In genomic region chr2:205683179-205683978, GRCh38 we compare ENCODE assay signal across 7 cellular contexts. TPM values are rescaled to one million over a fixed set of nuclear protein-coding genes. Genes with fewer than 3 reads are reported as not detected.
A peak's percentile ranks its signal among the peaks of the same experiment; 100 is the strongest.
DNase-seq lines count a peak whose midpoint lies in the region; ATAC-seq and TF ChIP-seq lines count a peak whose summit lies in the region.

No MANE protein-coding gene starts in this region.

- peaks cover 64% of the 10 kb centered on the region for H3K27me3 Mint-ChIP-seq in H9 (ENCODE audit: low read depth)
- peaks cover 63% of the 10 kb centered on the region for H3K27me3 Mint-ChIP-seq in T-helper 17 cell
- H3K27me3 Mint-ChIP-seq in glutamatergic neuron (ENCODE audit: unreplicated experiment), result peaks cover 3% of the 10 kb centered on the region

- no peak overlapping the region for H2BK20ac ChIP-seq in H9 (ENCODE audit: low read depth, low read length, poor library complexity, severe bottlenecking)

- H2AK5ac ChIP-seq in H9 (ENCODE audit: insufficient read length, low read length), result no peak overlapping the region

- H3K4me3 ChIP-seq in skeletal muscle tissue (ENCODE audit: low read length in 3 of 3), result peak overlapping the region; percentile 70 to 73 (median 71)

- H2BK120ac ChIP-seq in H9 (ENCODE audit: low read depth, low read length, poor library complexity, severe bottlenecking), result no peak overlapping the region

- no peak overlapping the region for H4K91ac ChIP-seq in H9 (ENCODE audit: insufficient read length, low read depth, low read length)

- peaks cover 0 to 5% (median 0%) of the 10 kb centered on the region in 3 experiments; a peak in 1 of 7 replicates for H3K36me3 Mint-ChIP-seq in H9 (ENCODE audit: insufficient read depth in 1 of 3, low read depth in 3 of 3)
- peaks cover 6% of the 10 kb centered on the region for H3K36me3 Mint-ChIP-seq in T-helper 17 cell (ENCODE audit: low read depth)
- no peaks in the 10 kb centered on the region for H3K36me3 Mint-ChIP-seq in glutamatergic neuron (ENCODE audit: unreplicated experiment)

- no peak for ATAC-seq in T-helper 17 cell

- no peak overlapping the region for H3K14ac ChIP-seq in H9 (ENCODE audit: insufficient read depth, low read length)

- no peak for TF ChIP-seq CTCF in H9 (conservative IDR thresholded peaks at IDR 0.05)
- no peak for TF ChIP-seq CTCF in glutamatergic neuron (IDR thresholded peaks at IDR 0.05; ENCODE audit: partially characterized antibody, unreplicated experiment)

- no peak for DNase-seq in H9
- DNase-seq in T-helper 17 cell, result no peak
- DNase-seq in glutamatergic neuron, result no peak
- DNase-seq in 8988T, result no peak
- no peak for DNase-seq in stimulated activated CD4-positive, alpha-beta T cell treated with anti-CD3 and anti-CD28 coated beads, Interleukin-12 subunit alpha, Interleukin-12 subunit beta, amount 100 ng/mL, for 4 hours
- no peak for DNase-seq in glomerular visceral epithelial cell (ENCODE audit: extremely low spot score)

- WGBS in H9 (ENCODE audit: extremely low coverage, insufficient read length, low lambda C conversion rate), result no CpG with 5 or more reads among the region's 9 CpGs

- no peak overlapping the region for H2BK15ac ChIP-seq in H9 (ENCODE audit: low read depth, low read length)

- no peaks in the 10 kb centered on the region for H3K36me3 ChIP-seq in skeletal muscle tissue (ENCODE audit: control insufficient read depth in 3 of 3, insufficient read depth in 3 of 3, low read length in 3 of 3)

- H3K9ac ChIP-seq in H9 (ENCODE audit: extremely low read depth, insufficient read length, low read length) (no peak overlapping the region), skeletal muscle tissue (ENCODE audit: low read depth in 1 of 3, low read length in 3 of 3) (peak overlapping the region in 2 of 3 donors; percentile 28 to 56)

- H4K20me1 ChIP-seq in H9 (ENCODE audit: control insufficient read depth, insufficient read depth, insufficient read length), result no peaks in the 10 kb centered on the region

- H3K4me1 Mint-ChIP-seq in H9 (peaks cover 69 to 72% of the 10 kb centered on the region in 2 experiments), T-helper 17 cell (peaks cover 19% of the 10 kb centered on the region), glutamatergic neuron (ENCODE audit: low read depth, unreplicated experiment) (peaks cover 20% of the 10 kb centered on the region)

- H2BK12ac ChIP-seq in H9 (ENCODE audit: insufficient read length, low read depth, low read length), result no peak overlapping the region

- no peak overlapping the region for H3K23ac ChIP-seq in H9 (ENCODE audit: insufficient read length, low read depth, low read length)

- H2BK5ac ChIP-seq in H9 (ENCODE audit: insufficient read length, low read length), result no peak overlapping the region

- no peak overlapping the region for H3K56ac ChIP-seq in H9 (ENCODE audit: insufficient read length, low read depth, low read length)

- no peak overlapping the region for H3K4ac ChIP-seq in H9 (ENCODE audit: low read depth, low read length)

- H4K5ac ChIP-seq in H9 (ENCODE audit: insufficient read length, low read depth, low read length), result no peak overlapping the region

- peaks cover 26% of the 10 kb centered on the region; the same call in 1 of the 2 replicates for H3K27me3 ChIP-seq in H9 (ENCODE audit: insufficient read depth, low read length)
- H3K27me3 ChIP-seq in skeletal muscle tissue (ENCODE audit: control insufficient read depth in 3 of 3, insufficient read depth in 3 of 3, low read length in 3 of 3), result peaks cover 15 to 51% (median 46%) of the 10 kb centered on the region in 3 donors

- no peak overlapping the region for H4K8ac ChIP-seq in H9 (replicated peaks; ENCODE audit: insufficient read length, low read depth, low read length)

- H3T11ph ChIP-seq in H9 (ENCODE audit: low read length), result no peak overlapping the region

- peaks cover 2% of the 10 kb centered on the region; the same call in 1 of the 2 replicates for H3K79me2 ChIP-seq in H9 (ENCODE audit: insufficient read depth, low read length)

- peaks cover 40% of the 10 kb centered on the region for H3K23me2 ChIP-seq in H9 (ENCODE audit: insufficient read length, low read depth, low read length, poor library complexity, severe bottlenecking)

- H3K4me3 Mint-ChIP-seq in H9 (peak overlapping the region; percentile 74 to 92), T-helper 17 cell (peak overlapping the region; percentile 88), glutamatergic neuron (ENCODE audit: unreplicated experiment) (peak overlapping the region; percentile 94)

- no peaks in the 10 kb centered on the region for H3K79me1 ChIP-seq in H9 (ENCODE audit: insufficient read depth, low read depth, low read length, poor library complexity, severe bottlenecking)

- H3K9me3 ChIP-seq in H9 (ENCODE audit: control insufficient read depth, low read depth, low read length) (no peaks in the 10 kb centered on the region), T-helper 17 cell (ENCODE audit: control insufficient read depth, low read length, poor library complexity, severe bottlenecking) (no peaks in the 10 kb centered on the region), skeletal muscle tissue (ENCODE audit: control insufficient read depth in 3 of 3, low read length in 3 of 3) (no peaks in the 10 kb centered on the region)

- no peak overlapping the region for H3K18ac ChIP-seq in H9 (ENCODE audit: insufficient read length, low read depth, low read length)

- H2AFZ ChIP-seq in H9 (ENCODE audit: low read length), result no peak overlapping the region

- H3K4me1 ChIP-seq in H9 (ENCODE audit: insufficient read depth, low read length) (peaks cover 2% of the 10 kb centered on the region; the same call in 1 of the 2 replicates), skeletal muscle tissue (ENCODE audit: control insufficient read depth in 3 of 3, insufficient read depth in 3 of 3, low read length in 3 of 3) (peaks cover 17 to 21% (median 17%) of the 10 kb centered on the region in 3 donors)

- peak overlapping the region; percentile 42 for H3K4me2 ChIP-seq in H9 (ENCODE audit: insufficient read depth, insufficient read length, low read length)

- H3K27ac Mint-ChIP-seq in H9 (no peak overlapping the region), T-helper 17 cell (no peak overlapping the region), glutamatergic neuron (ENCODE audit: unreplicated experiment) (peak overlapping the region; percentile 84)

- no peaks in the 10 kb centered on the region; a peak in 1 of 5 replicates for H3K9me3 Mint-ChIP-seq in H9
- H3K9me3 Mint-ChIP-seq in glutamatergic neuron (ENCODE audit: unreplicated experiment), result peaks cover 17% of the 10 kb centered on the region

- H3K27ac ChIP-seq in H9 (ENCODE audit: insufficient read length, low read depth, low read length) (no peak overlapping the region), skeletal muscle tissue (ENCODE audit: low read depth, low read length) (peak overlapping the region; percentile 69)

RNA-seq across cellular contexts. Expression of gene NRP2, which starts 1.1 kb away (rescaled TPM):
- total RNA-seq in H9 (2021) (19.7 and 20.7 TPM in 2 replicates), T-helper 17 cell (1 to 10 TPM in 1 of 2 donors, under 1 TPM in 1; 0.68 to 3.1 TPM), glutamatergic neuron (ENCODE audit: unreplicated experiment) (89.0 TPM), skeletal muscle tissue (31.8 TPM)
